ENCODE assay signal across 9 cellular contexts in genomic region chr14:99672506-99673327, GRCh38. TPM values are rescaled to one million over a fixed set of nuclear protein-coding genes. Genes with fewer than 3 reads are reported as not detected.
DNase-seq lines count a peak whose midpoint lies in the region; ATAC-seq, FAIRE-seq and TF ChIP-seq lines count a peak whose summit lies in the region.
"Had no signal": no experiment of that assay in that cellular context is flagged by ENCODE, and none has a peak within 500 bp of the region (broad histone marks: within the 10 kb centered on the region; RNA-seq: fewer than 3 reads in every experiment).

No MANE protein-coding gene starts in this region.

- intact Hi-C loops in left lung (cut with DNase I) (no loop called here), left ventricle myocardium superior (cut with micrococcal nuclease) (no loop called here)

- H3K4me3 ChIP-seq in left lung: no peak overlapping the region

- H3K27me3 ChIP-seq in left lung (peaks cover 0 to 29% of the 10 kb centered on the region in 2 donors), foreskin keratinocyte (peaks cover 29% of the 10 kb centered on the region)

- H3K27ac ChIP-seq in left lung (no peak overlapping the region), foreskin keratinocyte (no peak overlapping the region)

- in situ Hi-C loops in SK-MEL-5 (cut with HindIII; ENCODE audit: low pct_unique_long_range_greater_than_20kb, low sequenced_read_pairs): no loop called here

- no peak for FAIRE-seq in GM12892 (lab: Jason Lieb, UNC)

- peak; percentile 50 for ATAC-seq in HG02798 (IDR thresholded peaks at IDR 0.05; ENCODE audit: poor library complexity, unreplicated experiment)
- ATAC-seq in left lung: peak; percentile 5
- no peak for ATAC-seq in foreskin keratinocyte
- ATAC-seq in left ventricle myocardium superior: no peak

- H3K36me3 ChIP-seq in left lung: no peaks in the 10 kb centered on the region

- H3K4me1 ChIP-seq in left lung: no peaks in the 10 kb centered on the region
- no peaks in the 10 kb centered on the region for H3K4me1 ChIP-seq in foreskin keratinocyte

- DNase-seq in GM12892 (ENCODE audit: insufficient read length) (peak; percentile 46), SK-MEL-5 (ENCODE audit: low read depth, low spot score) (peak; percentile 19), left lung (no peak), NCI-H1105 treated with DMSO at 0.1 percent for 48 hours (lab: John Stamatoyannopoulos, UW) (no peak), COLO668 (lab: John Stamatoyannopoulos, UW; ENCODE audit: unreplicated experiment) (no peak), foreskin keratinocyte (no peak), left ventricle myocardium superior (no peak)
- DNase-seq: NK-92 treated with Interleukin-12 subunit alpha and Interleukin-12 subunit beta, amount 100 ng/mL, for 24 hours had no signal

- H3K9me3 ChIP-seq in left lung: peaks cover 0 to 4% of the 10 kb centered on the region in 2 donors

- TF ChIP-seq CTCF in left lung (IDR thresholded peaks at IDR 0.05) (no peak), foreskin keratinocyte (conservative IDR thresholded peaks at IDR 0.05) (no peak)

- TF ChIP-seq POLR2A in GM12892 (IDR thresholded peaks at IDR 0.05; ENCODE audit: low read depth, low read length): no peak

RNA-seq across cellular contexts. Expression of gene CYP46A1, which starts 11.4 kb away (rescaled TPM):
- not detected for polyA plus RNA-seq in GM12892 (2012; ENCODE audit: missing spikeins)
- not detected in 2 replicates for total RNA-seq in SK-MEL-5 (2014; rRNA removed; shearing (Covaris generic))
- polyA plus RNA-seq in SK-MEL-5 (2015; cell fraction: cytosol; rRNA removed): 0.05 TPM in 1 of 2 replicates, not detected in the other
- polyA plus RNA-seq in SK-MEL-5 (2015; cell fraction: nucleus; rRNA removed): 2.1 TPM in 1 of 2 replicates, not detected in the other
- 1 to 10 TPM; 1.2 to 1.5 TPM for total RNA-seq in left lung
- 0.04 TPM in 1 of 2 replicates, not detected in the other for total RNA-seq in foreskin keratinocyte
- polyA plus RNA-seq in foreskin keratinocyte: 0.02 TPM in 1 of 2 replicates, not detected in the other
- 3.0 TPM for total RNA-seq in left ventricle myocardium superior

RNA-seq across cellular contexts. Expression of gene HHIPL1, which starts 27.8 kb away (rescaled TPM):
- not detected for polyA plus RNA-seq in GM12892 (2012; ENCODE audit: missing spikeins)
- total RNA-seq in SK-MEL-5 (2014; rRNA removed; shearing (Covaris generic)): 0.03 and 0.16 TPM in 2 replicates
- 0.04 and 0.20 TPM in 2 replicates for polyA plus RNA-seq in SK-MEL-5 (2015; cell fraction: cytosol; rRNA removed)
- 0.02 TPM in 1 of 2 replicates, not detected in the other for polyA plus RNA-seq in SK-MEL-5 (2015; cell fraction: nucleus; rRNA removed)
- 1 to 10 TPM; 2.5 to 2.9 TPM for total RNA-seq in left lung
- total RNA-seq in foreskin keratinocyte: 0.46 and 0.71 TPM in 2 replicates
- 0.45 and 0.58 TPM in 2 replicates for polyA plus RNA-seq in foreskin keratinocyte
- 1.5 TPM for total RNA-seq in left ventricle myocardium superior

Comparison
In these comparisons a context has a peak if more than half of its experiments do, and no peak if none do; other contexts are left out.
1. DNase-seq: peak in GM12892 (single experiment) and SK-MEL-5 (single experiment); none in left lung (0 of 2), NCI-H1105 treated with DMSO at 0.1 percent for 48 hours (single experiment), COLO668 (single experiment), foreskin keratinocyte (0 of 2) and left ventricle myocardium superior (single experiment).
2. ATAC-seq: peak in HG02798 (single experiment) and left lung (single experiment); none in foreskin keratinocyte (single experiment) and left ventricle myocardium superior (single experiment).